Comparison of ENCODE assay signal across 9 cellular contexts in genomic region chr17:73291260-73291801, GRCh38. TPM values are rescaled to one million over a fixed set of nuclear protein-coding genes. Genes with fewer than 3 reads are reported as not detected.
DNase-seq lines count a peak whose midpoint lies in the region; ATAC-seq and TF ChIP-seq lines count a peak whose summit lies in the region.
"Had no signal": no experiment of that assay in that cellular context is flagged by ENCODE, and none has a peak within 500 bp of the region (broad histone marks: within the 10 kb centered on the region; RNA-seq: fewer than 3 reads in every experiment).

No MANE protein-coding gene starts in this region.

- H3K27me3 Mint-ChIP-seq in activated naive CD8-positive, alpha-beta T cell treated with anti-CD3 and anti-CD28 coated beads, Interleukin-2, amount 50 U/mL, for 24 hours, result peaks cover 2% of the 10 kb centered on the region

- H3K9me3 ChIP-seq in stomach, result no peaks in the 10 kb centered on the region

- no peak for TF ChIP-seq CTCF in stomach (IDR thresholded peaks at IDR 0.05)

- no peak overlapping the region for H3K4me3 Mint-ChIP-seq in activated naive CD8-positive, alpha-beta T cell treated with anti-CD3 and anti-CD28 coated beads, Interleukin-2, amount 50 U/mL, for 24 hours
- H3K4me3 Mint-ChIP-seq: neural crest cell had no signal

- no peaks in the 10 kb centered on the region for H3K27me3 ChIP-seq in stomach

- no peak for TF ChIP-seq POLR2A in stomach (IDR thresholded peaks at IDR 0.05)

- H3K36me3 Mint-ChIP-seq in activated naive CD8-positive, alpha-beta T cell treated with anti-CD3 and anti-CD28 coated beads, Interleukin-2, amount 50 U/mL, for 24 hours (ENCODE audit: low read depth), result no peaks in the 10 kb centered on the region

- intact Hi-C loops in stomach (cut with DNase I; ENCODE audit: low total_unique reads), result no loop called here

- WGBS in stomach, 5 donors, result 30 to 39% (median 36%) methylated on average over 7 to 8 of the region's 8 CpGs

- H3K27ac Mint-ChIP-seq in activated naive CD8-positive, alpha-beta T cell treated with anti-CD3 and anti-CD28 coated beads, Interleukin-2, amount 50 U/mL, for 24 hours, result no peak overlapping the region

- H3K36me3 ChIP-seq in stomach, result peaks cover under 1 to 6% (median 4%) of the 10 kb centered on the region in 4 donors

- H3K4me1 ChIP-seq in stomach, result peaks cover 92 to 100% (median 98%) of the 10 kb centered on the region in 4 donors

- peak overlapping the region; percentile 81 to 95 (median 90) for H3K27ac ChIP-seq in stomach

- peak; percentile 89 for ATAC-seq in GM21423 (IDR thresholded peaks at IDR 0.05; ENCODE audit: unreplicated experiment)
- ATAC-seq in HG03571 (IDR thresholded peaks at IDR 0.05; ENCODE audit: unreplicated experiment), result peak; percentile 86
- peak; percentile 44 for ATAC-seq in activated naive CD8-positive, alpha-beta T cell treated with anti-CD3 and anti-CD28 coated beads, Interleukin-2, amount 50 U/mL, for 24 hours

- H3K9me3 Mint-ChIP-seq in activated naive CD8-positive, alpha-beta T cell treated with anti-CD3 and anti-CD28 coated beads, Interleukin-2, amount 50 U/mL, for 24 hours, result no peaks in the 10 kb centered on the region
- H3K9me3 Mint-ChIP-seq: neural crest cell had no signal

- no peak for TF ChIP-seq EP300 in stomach (IDR thresholded peaks at IDR 0.05)

- H3K4me1 Mint-ChIP-seq in activated naive CD8-positive, alpha-beta T cell treated with anti-CD3 and anti-CD28 coated beads, Interleukin-2, amount 50 U/mL, for 24 hours, result peaks cover 20% of the 10 kb centered on the region

- H3K4me3 ChIP-seq in stomach, result peak overlapping the region in 2 of 4 donors; percentile 9 to 24

- DNase-seq in EL (peak; percentile 98), hepatic stellate cell (ENCODE audit: low spot score) (peak; percentile 91), stomach (peak; percentile 73), NCI-H524 (lab: John Stamatoyannopoulos, UW) (no peak)
- no peak for DNase-seq in activated naive CD8-positive, alpha-beta T cell treated with anti-CD3 and anti-CD28 coated beads, Interleukin-2, amount 50 U/mL, for 24 hours
- DNase-seq in activated CD8-positive, alpha-beta memory T cell treated with anti-CD3 and anti-CD28 coated beads, Interleukin-2, amount 50 U/mL, for 4 hours, result no peak

RNA-seq across cellular contexts. Expression of gene CDC42EP4, which starts 20.5 kb away (rescaled TPM):
- total RNA-seq in stomach, result 10 to 100 TPM; 44.6 to 93.3 (median 68.9) TPM
- 10 to 100 TPM; 23.2 to 38.3 (median 25.7) TPM for polyA plus RNA-seq in stomach

RNA-seq across cellular contexts. Expression of gene CPSF4L, which starts 29.7 kb away (rescaled TPM):
- not detected for total RNA-seq in stomach
- polyA plus RNA-seq in stomach, result not detected
- total RNA-seq: neural crest cell had no signal

Comparison
In these comparisons a context has a peak if more than half of its experiments do, and no peak if none do; other contexts are left out.
1. DNase-seq: peak in EL (single experiment), hepatic stellate cell (single experiment) and stomach (single experiment); none in activated naive CD8-positive, alpha-beta T cell treated with anti-CD3 and anti-CD28 coated beads, Interleukin-2, amount 50 U/mL, for 24 hours (single experiment), NCI-H524 (0 of 2) and activated CD8-positive, alpha-beta memory T cell treated with anti-CD3 and anti-CD28 coated beads, Interleukin-2, amount 50 U/mL, for 4 hours (single experiment).
2. Peak in every context shown above with its lines, with median percentiles within 50 percentile points of each other: ATAC-seq.